1 cellular context compared by ENCODE assay signal in genomic region chr4:119081542-119081859, GRCh38.
TF ChIP-seq lines count a peak whose summit lies in the region.

No MANE protein-coding gene starts in this region.

TF ChIP-seq in HepG2, 621 proteins besides CTCF, POLR2A, EP300 and RAD21:
- TF ChIP-seq ZBTB40 (IDR thresholded peaks at IDR 0.05) (peak; percentile 65), ZBTB40 (CRISPR knock-in tag; IDR thresholded peaks at IDR 0.05) (no peak), ZBTB37 (CRISPR knock-in tag; IDR thresholded peaks at IDR 0.05) (no peak)
